21 cellular contexts compared by ENCODE assay signal in genomic region chr3:85252686-85253085, GRCh38.
DNase-seq lines count a peak whose midpoint lies in the region; ATAC-seq, FAIRE-seq and TF ChIP-seq lines count a peak whose summit lies in the region.
"Had no signal": no experiment of that assay in that cellular context is flagged by ENCODE, and none has a peak within 500 bp of the region (broad histone marks: within the 10 kb centered on the region; RNA-seq: fewer than 3 reads in every experiment).

No MANE protein-coding gene starts in this region.

- no peak for FAIRE-seq in HepG2 (lab: Jason Lieb, UNC)
- no peak for FAIRE-seq in GM12878 (lab: Jason Lieb, UNC)
- FAIRE-seq: A204.1, D721Med, G401.6, GM12891, GM19239 had no signal

- no peaks in the 10 kb centered on the region for H4K20me1 ChIP-seq in HepG2 (ENCODE audit: insufficient read depth, low read length)
- H4K20me1 ChIP-seq in GM12878 (ENCODE audit: control insufficient read depth, insufficient read depth) = no peaks in the 10 kb centered on the region
- H4K20me1 ChIP-seq: BLaER1 treated with 17β-estradiol and CSF1 and Interleukin-3, amounts not matched to agents 10 nM and 100 nM had no signal

- H3K79me2 ChIP-seq in HepG2 (ENCODE audit: insufficient read depth, low read length) = no peaks in the 10 kb centered on the region
- H3K79me2 ChIP-seq in GM12878 (ENCODE audit: control insufficient read depth, insufficient read depth, low read length) = no peaks in the 10 kb centered on the region

- no peaks in the 10 kb centered on the region for H3K9me3 ChIP-seq in HepG2 (ENCODE audit: low read length)
- no peaks in the 10 kb centered on the region for H3K9me3 ChIP-seq in right lobe of liver
- no peaks in the 10 kb centered on the region for H3K9me3 ChIP-seq in GM12878 (replicated peaks; ENCODE audit: control insufficient read depth, insufficient read depth, low read length)
- H3K9me3 ChIP-seq in A673 (ENCODE audit: low read depth, low read length, poor library complexity, severe bottlenecking) = no peaks in the 10 kb centered on the region
- H3K9me3 ChIP-seq: BLaER1 treated with 17β-estradiol and CSF1 and Interleukin-3, amounts not matched to agents 10 nM and 100 nM; Caco-2 had no signal

- H3K4me3 ChIP-seq in HepG2 (replicated peaks in 1 of 3; ENCODE audit: insufficient read depth in 1 of 3, low read depth in 2 of 3, low read length in 3 of 3) (no peak overlapping the region), right lobe of liver (no peak overlapping the region), GM12878 (no peak overlapping the region), A673 (ENCODE audit: low read depth, low read length, poor library complexity, severe bottlenecking) (no peak overlapping the region)
- H3K4me3 ChIP-seq: BLaER1 treated with 17β-estradiol and CSF1 and Interleukin-3, amounts not matched to agents 10 nM and 100 nM had no signal

- TF ChIP-seq POLR2A in HepG2 (IDR thresholded peaks at IDR 0.05; ENCODE audit: insufficient read depth in 1 of 2, low read depth in 2 of 2, low read length in 2 of 2) (no peak), right lobe of liver (IDR thresholded peaks at IDR 0.05) (no peak), GM12878 (IDR thresholded peaks at IDR 0.05; ENCODE audit: low read depth, low read length) (no peak)

- intact Hi-C loops in HepG2 (cut with micrococcal nuclease; ENCODE audit: unreplicated experiment) (no loop called here), right lobe of liver (cut with DNase I) (no loop called here), GM12878 (cut with micrococcal nuclease; ENCODE audit: unreplicated experiment) (no loop called here), A673 (cut with micrococcal nuclease; ENCODE audit: unreplicated experiment) (no loop called here)

- H3K9ac ChIP-seq in HepG2 (ENCODE audit: insufficient read depth, low read depth, low read length) (no peak overlapping the region), GM12878 (ENCODE audit: control insufficient read depth, insufficient read depth, low read length) (no peak overlapping the region)
- H3K9ac ChIP-seq: BLaER1 treated with 17β-estradiol and CSF1 and Interleukin-3, amounts not matched to agents 10 nM and 100 nM had no signal

- CTCF ChIA-PET in HepG2 (lab: Yijun Ruan, JAX; ENCODE audit: low intra/inter-chr PET ratio, low total read pairs) (no interaction called here), HEK293T (lab: Yijun Ruan, JAX) (no interaction called here), GM12878 (lab: Yijun Ruan, JAX) (no interaction called here), A673 (lab: Charles Lee) (no interaction called here)

- in situ Hi-C loops in HepG2 (cut with HindIII; ENCODE audit: extremely low pct_ligation_motif_present, low pct_unique_long_range_greater_than_20kb) = no loop called here
- in situ Hi-C loops in GM12878 (cut with MboI) = no loop called here

- DNase-seq in HepG2 (ENCODE audit: low spot score) (no peak), right lobe of liver (no peak), HEK293T (ENCODE audit: extremely low spot score) (no peak), GM12878 (ENCODE audit: low read depth, low spot score) (no peak), substantia nigra (lab: John Stamatoyannopoulos, UW) (no peak), A673 (ENCODE audit: low spot score) (no peak)
- DNase-seq: 8988T; AML-193; Caco-2; Calu3; CD4-positive, alpha-beta T cell; CD8-positive, alpha-beta T cell; DMS79 treated with DMSO at 0.1 percent for 48 hours; GF-D8 had no signal

- TF ChIP-seq CTCF in HepG2 (CRISPR knock-in tag; IDR thresholded peaks at IDR 0.05) = no peak
- TF ChIP-seq CTCF in right lobe of liver (IDR thresholded peaks at IDR 0.05) = no peak
- no peak for TF ChIP-seq CTCF in GM12878 (IDR thresholded peaks at IDR 0.05 in 2 of 3, conservative IDR thresholded peaks at IDR 0.05 in 1 of 3; ENCODE audit: control insufficient read depth in 2 of 3, extremely low read depth in 1 of 3, insufficient read depth in 1 of 3, low read depth in 3 of 3, low read length in 3 of 3)
- TF ChIP-seq CTCF in A673 (conservative IDR thresholded peaks at IDR 0.05; ENCODE audit: low read depth, low read length) = no peak

- ATAC-seq in HepG2 = no peak
- no peak for ATAC-seq in right lobe of liver
- no peak for ATAC-seq in GM12878
- ATAC-seq: CD8-positive, alpha-beta T cell had no signal

- H3K27me3 ChIP-seq in HepG2 (ENCODE audit: control insufficient read depth in 1 of 2, insufficient read depth in 2 of 2, low read length in 2 of 2) = no peaks in the 10 kb centered on the region; a peak in 1 of 5 replicates
- no peaks in the 10 kb centered on the region for H3K27me3 ChIP-seq in right lobe of liver
- H3K27me3 ChIP-seq in GM12878 (replicated peaks in 1 of 2; ENCODE audit: control insufficient read depth in 2 of 2, insufficient read depth in 2 of 2, low read length in 1 of 2) = no peaks in the 10 kb centered on the region
- H3K27me3 ChIP-seq in A673 (replicated peaks; ENCODE audit: insufficient read depth, low read depth, low read length, poor library complexity) = no peaks in the 10 kb centered on the region
- H3K27me3 ChIP-seq: BLaER1 treated with 17β-estradiol and CSF1 and Interleukin-3, amounts not matched to agents 10 nM and 100 nM had no signal

- no peak overlapping the region for H3K27ac ChIP-seq in HepG2 (ENCODE audit: extremely low read length, insufficient read depth, low read length)
- H3K27ac ChIP-seq in right lobe of liver = no peak overlapping the region
- no peak overlapping the region for H3K27ac ChIP-seq in GM12878 (ENCODE audit: control insufficient read depth, insufficient read depth)
- no peak overlapping the region for H3K27ac ChIP-seq in substantia nigra (ENCODE audit: low read depth, low read length, poor library complexity, severe bottlenecking)
- H3K27ac ChIP-seq in A673 (ENCODE audit: low read depth, low read length, poor library complexity, severe bottlenecking) = no peak overlapping the region
- H3K27ac ChIP-seq: BLaER1 treated with 17β-estradiol and CSF1 and Interleukin-3, amounts not matched to agents 10 nM and 100 nM; C4-2B had no signal

- TF ChIP-seq EP300 in HepG2 (IDR thresholded peaks at IDR 0.05; ENCODE audit: low read depth in 2 of 2, low read length in 2 of 2) (no peak), HepG2 (CRISPR knock-in tag; IDR thresholded peaks at IDR 0.05; ENCODE audit: borderline replicate concordance) (no peak), GM12878 (IDR thresholded peaks at IDR 0.05; ENCODE audit: borderline replicate concordance in 1 of 2, control insufficient read depth in 1 of 2, low read depth in 2 of 2, low read length in 2 of 2) (no peak)

- no peaks in the 10 kb centered on the region for H3K36me3 ChIP-seq in HepG2 (replicated peaks in 1 of 2; ENCODE audit: control insufficient read depth in 1 of 2, insufficient read depth in 2 of 2, low read length in 2 of 2)
- H3K36me3 ChIP-seq in right lobe of liver = no peaks in the 10 kb centered on the region
- H3K36me3 ChIP-seq in GM12878 (ENCODE audit: control insufficient read depth in 2 of 2, insufficient read depth in 2 of 2, low read length in 1 of 2) = no peaks in the 10 kb centered on the region
- H3K36me3 ChIP-seq in A673 (ENCODE audit: insufficient read depth, low read length, poor library complexity, severe bottlenecking) = no peaks in the 10 kb centered on the region
- H3K36me3 ChIP-seq: BLaER1 treated with 17β-estradiol and CSF1 and Interleukin-3, amounts not matched to agents 10 nM and 100 nM had no signal

- H3K4me1 ChIP-seq in HepG2 (ENCODE audit: insufficient read depth, low read length) = no peaks in the 10 kb centered on the region
- H3K4me1 ChIP-seq in right lobe of liver = no peaks in the 10 kb centered on the region
- no peaks in the 10 kb centered on the region for H3K4me1 ChIP-seq in GM12878 (ENCODE audit: control insufficient read depth, insufficient read depth, low read length)
- H3K4me1 ChIP-seq in A673 (ENCODE audit: insufficient read depth, low read length, poor library complexity, severe bottlenecking) = no peaks in the 10 kb centered on the region
- H3K4me1 ChIP-seq: Caco-2 had no signal

- H3K4me2 ChIP-seq in HepG2 (ENCODE audit: low read depth, low read length) = no peak overlapping the region
- no peak overlapping the region for H3K4me2 ChIP-seq in GM12878 (ENCODE audit: control insufficient read depth, insufficient read depth)

- H2AFZ ChIP-seq in HepG2 (ENCODE audit: low read length) (no peak overlapping the region), GM12878 (ENCODE audit: control insufficient read depth, low read depth, low read length) (no peak overlapping the region)

- 0% methylated on average over 1 of the region's 1 CpG for WGBS in HepG2 (ENCODE audit: low lambda C conversion rate)
- WGBS in right lobe of liver (ENCODE audit: insufficient coverage, low coverage, low lambda C conversion rate, missing lambda C conversion rate) = 17% methylated on average over 1 of the region's 1 CpG
- WGBS in GM12878 (ENCODE audit: insufficient coverage, insufficient replicate concordance, low lambda C conversion rate, missing lambda C conversion rate) = 4% methylated on average over 1 of the region's 1 CpG

- SMC1A ChIA-PET in GM12878 (lab: Charles Lee; ENCODE audit: uncharacterized antibody, unreplicated experiment) = no interaction called here

- RAD21 ChIA-PET in GM12878 (lab: Charles Lee; ENCODE audit: unreplicated experiment) = no interaction called here

- TF ChIP-seq RAD21 in HepG2 (CRISPR knock-in tag; IDR thresholded peaks at IDR 0.05) = no peak
- TF ChIP-seq RAD21 in GM12878 (IDR thresholded peaks at IDR 0.05; ENCODE audit: insufficient read depth, low read depth, low read length) = no peak

- POLR2A ChIA-PET in HepG2 (lab: Yijun Ruan, JAX) (no interaction called here), HEK293T (lab: Yijun Ruan, JAX) (no interaction called here), GM12878 (lab: Charles Lee) (no interaction called here), A673 (lab: Charles Lee; ENCODE audit: low non-redundant PET) (no interaction called here)

- BruUV-seq in HepG2 (replicated peaks; lab: Mats Ljungman, UMichigan) (no TSS peak), GM12878 (replicated peaks; lab: Mats Ljungman, UMichigan) (no TSS peak), A673 (replicated peaks; lab: Mats Ljungman, UMichigan) (no TSS peak)

TF ChIP-seq in GM12878, 131 proteins besides CTCF, POLR2A, EP300 and RAD21:
- TF ChIP-seq ATF7 (IDR thresholded peaks at IDR 0.05; ENCODE audit: low read depth) (0 out of 2 replicates have a peak, but pooled peaks have one; percentile 15), KDM1A (IDR thresholded peaks at IDR 0.05; ENCODE audit: borderline replicate concordance) (no peak), RBBP5 (conservative IDR thresholded peaks at IDR 0.05) (no peak), ESRRA (IDR thresholded peaks at IDR 0.05; ENCODE audit: low read length) (no peak), WRNIP1 (IDR thresholded peaks at IDR 0.05; ENCODE audit: borderline replicate concordance, low read depth, low read length) (no peak), TBL1XR1 (IDR thresholded peaks at IDR 0.05; ENCODE audit: low read depth, low read length) (no peak), BMI1 (IDR thresholded peaks at IDR 0.05; ENCODE audit: borderline replicate concordance) (no peak), MTA3 (IDR thresholded peaks at IDR 0.05; ENCODE audit: borderline replicate concordance, low read length) (no peak)
